17 cellular contexts compared by ENCODE assay signal in genomic region chr13:30610311-30610710, GRCh38.
"Had no signal": no experiment of that assay in that cellular context is flagged by ENCODE, and none has a peak within 500 bp of the region (broad histone marks: within the 10 kb centered on the region; RNA-seq: fewer than 3 reads in every experiment).

No MANE protein-coding gene starts in this region.

- H3K4me2 ChIP-seq: hepatocyte, smooth muscle cell had no signal

- H3K27me3 Mint-ChIP-seq: activated CD8-positive, alpha-beta memory T cell treated with anti-CD3 and anti-CD28 coated beads, Interleukin-2, amount 10 ng/mL, durations not matched to agents 7 days and 5 days; memory B cell had no signal

- H2AFZ ChIP-seq: hepatocyte had no signal

- H3K4me3 ChIP-seq: hepatocyte, left ventricle myocardium inferior, psoas muscle, right lobe of liver, smooth muscle cell, stomach, thoracic aorta had no signal

- DNase-seq: activated CD4-positive, alpha-beta T cell treated with anti-CD3 and anti-CD28 coated beads, Interleukin-2, amount 50 U/mL, for 48 hours; activated CD8-positive, alpha-beta memory T cell treated with anti-CD3 and anti-CD28 coated beads, Interleukin-2, amount 10 ng/mL, durations not matched to agents 7 days and 5 days; activated naive CD4-positive, alpha-beta T cell treated with anti-CD3 and anti-CD28 coated beads, Interleukin-2, amount 50 U/mL, for 16 hours; activated T-cell treated with anti-CD3 and anti-CD28 coated beads, Interleukin-2, amount 50 U/mL, for 1 hour; amniotic stem cell; caudate nucleus; left ventricle myocardium inferior; natural killer cell; psoas muscle; right lobe of liver; stomach had no signal

- H3K36me3 ChIP-seq: left ventricle myocardium inferior, right lobe of liver, stomach, thoracic aorta had no signal

- H3K4me1 ChIP-seq: right lobe of liver had no signal

- H3K4me3 Mint-ChIP-seq: activated CD8-positive, alpha-beta memory T cell treated with anti-CD3 and anti-CD28 coated beads, Interleukin-2, amount 10 ng/mL, durations not matched to agents 7 days and 5 days; memory B cell; natural killer cell had no signal

- FAIRE-seq: colon had no signal

- H3K9me3 Mint-ChIP-seq: memory B cell, natural killer cell had no signal

- H3K36me3 Mint-ChIP-seq: natural killer cell had no signal

- H3K27me3 ChIP-seq: hepatocyte, right lobe of liver, stomach had no signal

- ATAC-seq: activated CD8-positive, alpha-beta memory T cell treated with anti-CD3 and anti-CD28 coated beads, Interleukin-2, amount 10 ng/mL, durations not matched to agents 7 days and 5 days; esophagus mucosa; natural killer cell; psoas muscle; right lobe of liver had no signal

- H3K9me3 ChIP-seq: left ventricle myocardium inferior, psoas muscle, right lobe of liver, stomach, thoracic aorta had no signal

- H3K27ac ChIP-seq: hepatocyte, left ventricle myocardium inferior, psoas muscle, right lobe of liver, stomach, thoracic aorta had no signal

- H3K27ac Mint-ChIP-seq: activated CD8-positive, alpha-beta memory T cell treated with anti-CD3 and anti-CD28 coated beads, Interleukin-2, amount 10 ng/mL, durations not matched to agents 7 days and 5 days; natural killer cell had no signal
